In genomic region chr15:64851503-64851840, GRCh38 we compare ENCODE assay signal across 8 cellular contexts. TPM values are rescaled to one million over a fixed set of nuclear protein-coding genes. Genes with fewer than 3 reads are reported as not detected.
DNase-seq lines count a peak whose midpoint lies in the region; ATAC-seq and TF ChIP-seq lines count a peak whose summit lies in the region.

No MANE protein-coding gene starts in this region.

- ATAC-seq in HG03135 (IDR thresholded peaks at IDR 0.05; ENCODE audit: unreplicated experiment): no peak

- peak overlapping the region; percentile 62 for H3K27ac ChIP-seq in hepatocyte
- H3K27ac ChIP-seq in spleen: peak overlapping the region; percentile 19 to 99 (median 84)

- H4K20me1 ChIP-seq in hepatocyte (ENCODE audit: insufficient read depth, poor library complexity, severe bottlenecking): no peaks in the 10 kb centered on the region

- H3K4me3 Mint-ChIP-seq in nephron progenitor cell: no peak overlapping the region

- peaks cover 27% of the 10 kb centered on the region for H3K79me2 ChIP-seq in hepatocyte

- H3K4me1 Mint-ChIP-seq in nephron progenitor cell: peaks cover 48% of the 10 kb centered on the region

- no peaks in the 10 kb centered on the region for H3K27me3 Mint-ChIP-seq in nephron progenitor cell (ENCODE audit: low read depth, poor library complexity)

- H2AFZ ChIP-seq in hepatocyte: no peak overlapping the region

- H3K36me3 Mint-ChIP-seq in nephron progenitor cell (ENCODE audit: low read depth): peaks cover 35% of the 10 kb centered on the region

- H3K9me3 ChIP-seq in hepatocyte (ENCODE audit: low read depth) (no peaks in the 10 kb centered on the region), spleen (no peaks in the 10 kb centered on the region)

- no peak overlapping the region for H3K4me3 ChIP-seq in H7 (ENCODE audit: insufficient read depth, low read depth, low read length)
- no peak overlapping the region for H3K4me3 ChIP-seq in hepatocyte
- H3K4me3 ChIP-seq in spleen: peak overlapping the region in 4 of 8 donors; percentile 9 to 37 (median 11)

- TF ChIP-seq POLR2A in spleen (IDR thresholded peaks at IDR 0.05): no peak

- no peak overlapping the region for H3K27ac Mint-ChIP-seq in nephron progenitor cell

- H3K4me1 ChIP-seq in hepatocyte (ENCODE audit: insufficient read depth) (peaks cover 9% of the 10 kb centered on the region), spleen (peaks cover 65 to 100% (median 98%) of the 10 kb centered on the region in 6 donors)

- peak; percentile 51 for DNase-seq in H7
- DNase-seq in amniotic epithelial cell (ENCODE audit: low read depth): peak; percentile 95
- peak; percentile 63 for DNase-seq in hepatocyte (ENCODE audit: low spot score)
- no peak for DNase-seq in spleen
- no peak for DNase-seq in stimulated activated CD4-positive, alpha-beta T cell treated with anti-CD3 and anti-CD28 coated beads, Interleukin-4, amount 100 ng/mL, for 24 hours
- DNase-seq in nephron progenitor cell: no peak
- no peak for DNase-seq in OCI-M1 (lab: John Stamatoyannopoulos, UW)

- peak overlapping the region; percentile 27 for H3K4me2 ChIP-seq in hepatocyte

- H3K36me3 ChIP-seq in H7 (replicated peaks; ENCODE audit: control insufficient read depth, insufficient read depth, low read length) (peaks cover 21% of the 10 kb centered on the region), hepatocyte (replicated peaks; ENCODE audit: insufficient read depth, low read depth) (no peaks in the 10 kb centered on the region), spleen (peaks cover 0 to 100% (median 86%) of the 10 kb centered on the region in 6 donors)

- intact Hi-C loops in spleen (cut with DNase I; ENCODE audit: low total_unique reads): no loop called here

- no peaks in the 10 kb centered on the region for H3K9me3 Mint-ChIP-seq in nephron progenitor cell

- no peaks in the 10 kb centered on the region for H3K9me2 ChIP-seq in hepatocyte (replicated peaks; ENCODE audit: insufficient read depth)

- TF ChIP-seq CTCF in hepatocyte (IDR thresholded peaks at IDR 0.05; ENCODE audit: poor library complexity): no peak
- TF ChIP-seq CTCF in spleen (IDR thresholded peaks at IDR 0.05 in 8 of 11, conservative IDR thresholded peaks at IDR 0.05 in 3 of 11): no peak
- TF ChIP-seq CTCF in nephron progenitor cell (IDR thresholded peaks at IDR 0.05): no peak

- 61% methylated on average over 6 of the region's 6 CpGs for WGBS in hepatocyte (ENCODE audit: low lambda C conversion rate, missing lambda C conversion rate)
- WGBS in spleen, 5 donors: 43 to 61% (median 51%) methylated on average over 6 of the region's 6 CpGs

- H3K27me3 ChIP-seq in H7 (ENCODE audit: control insufficient read depth, insufficient read depth, low read length) (no peaks in the 10 kb centered on the region), hepatocyte (no peaks in the 10 kb centered on the region), spleen (replicated peaks in 1 of 7) (no peaks in the 10 kb centered on the region)

RNA-seq across cellular contexts. Expression of gene PLEKHO2, which starts 9.8 kb away (rescaled TPM):
- total RNA-seq in H7 (2014; rRNA removed; shearing (Covaris generic)): 14.5 and 17.0 TPM in 2 replicates
- 12.4 and 12.7 TPM in 2 replicates for total RNA-seq in hepatocyte
- 15.1 and 19.7 TPM in 2 replicates for polyA plus RNA-seq in hepatocyte
- total RNA-seq in spleen: 100 to 1,000 TPM; 124 to 249 (median 156) TPM
- polyA plus RNA-seq in spleen: 100 to 1,000 TPM in 1 of 3 donors, 10 to 100 TPM in 2; 33.9 to 130 (median 40.3) TPM

RNA-seq across cellular contexts. Expression of gene PIF1, which starts 26.0 kb away (rescaled TPM):
- 100 and 124 TPM in 2 replicates for total RNA-seq in H7 (2014; rRNA removed; shearing (Covaris generic))
- total RNA-seq in hepatocyte (0.76 and 1.5 TPM in 2 replicates), spleen (10 to 100 TPM in 1 of 7 donors, 1 to 10 TPM in 6; 3.8 to 10.3 (median 6.6) TPM)
- polyA plus RNA-seq in hepatocyte (3.3 and 3.8 TPM in 2 replicates), spleen (1 to 10 TPM; 5.9 to 7.9 (median 7.7) TPM)

Comparison
In these comparisons a context has a peak if more than half of its experiments do, and no peak if none do; other contexts are left out.
1. DNase-seq: peak in H7 (single experiment), amniotic epithelial cell (single experiment) and hepatocyte (single experiment); none in spleen (single experiment), stimulated activated CD4-positive, alpha-beta T cell treated with anti-CD3 and anti-CD28 coated beads, Interleukin-4, amount 100 ng/mL, for 24 hours (single experiment), nephron progenitor cell (single experiment) and OCI-M1 (single experiment).